9 cellular contexts compared by ENCODE assay signal in genomic region chr1:51583532-51583931, GRCh38. TPM values are rescaled to one million over a fixed set of nuclear protein-coding genes. Genes with fewer than 3 reads are reported as not detected.
DNase-seq lines count a peak whose midpoint lies in the region; FAIRE-seq and TF ChIP-seq lines count a peak whose summit lies in the region.
"Had no signal": no experiment of that assay in that cellular context is flagged by ENCODE, and none has a peak within 500 bp of the region (broad histone marks: within the 10 kb centered on the region; RNA-seq: fewer than 3 reads in every experiment).

No MANE protein-coding gene starts in this region.

- H3K27ac ChIP-seq in vagina (no peak overlapping the region), WERI-Rb-1 (no peak overlapping the region)

- no peaks in the 10 kb centered on the region for H3K36me3 ChIP-seq in bronchial epithelial cell (ENCODE audit: control insufficient read depth, insufficient read depth, low read length)
- H3K36me3 ChIP-seq in vagina = no peaks in the 10 kb centered on the region
- H3K36me3 ChIP-seq in WERI-Rb-1 = no peaks in the 10 kb centered on the region

- intact Hi-C loops in vagina (cut with DNase I) = no loop called here

- TF ChIP-seq CTCF in bronchial epithelial cell (IDR thresholded peaks at IDR 0.05; ENCODE audit: insufficient read depth, low read length, severe bottlenecking) (no peak), vagina (IDR thresholded peaks at IDR 0.05) (no peak), WERI-Rb-1 (IDR thresholded peaks at IDR 0.05; ENCODE audit: low read depth, low read length) (no peak)

- H3K9me3 ChIP-seq in vagina (no peaks in the 10 kb centered on the region), WERI-Rb-1 (ENCODE audit: severe bottlenecking) (no peaks in the 10 kb centered on the region)

- peak; percentile 80 for DNase-seq in GM03348 (ENCODE audit: low spot score)
- DNase-seq in bronchial epithelial cell (ENCODE audit: low read depth) = peak; percentile 17
- DNase-seq in iris pigment epithelial cell (ENCODE audit: low read depth) = peak; percentile 31
- DNase-seq in skeletal muscle cell (ENCODE audit: low read depth) = peak; percentile 66
- no peak for DNase-seq in Kasumi-1 (lab: John Stamatoyannopoulos, UW)
- DNase-seq in vagina (ENCODE audit: extremely low spot score in 2 of 2) = no peak
- no peak for DNase-seq in WERI-Rb-1
- no peak for DNase-seq in GF-D8 (lab: John Stamatoyannopoulos, UW)
- DNase-seq: naive thymus-derived CD4-positive, alpha-beta T cell had no signal

- H3K4me3 ChIP-seq in bronchial epithelial cell (ENCODE audit: low read depth, low read length) (no peak overlapping the region), skeletal muscle cell (ENCODE audit: low read depth, low read length) (no peak overlapping the region), vagina (no peak overlapping the region), WERI-Rb-1 (ENCODE audit: low read depth, low read length) (no peak overlapping the region)

- no peak for TF ChIP-seq POLR2A in vagina (IDR thresholded peaks at IDR 0.05)

- FAIRE-seq in bronchial epithelial cell (lab: Jason Lieb, UNC) = no peak

- H3K27me3 ChIP-seq in bronchial epithelial cell (ENCODE audit: control insufficient read depth, insufficient read depth, low read length) (no peaks in the 10 kb centered on the region), vagina (no peaks in the 10 kb centered on the region), WERI-Rb-1 (ENCODE audit: insufficient read depth, low read depth, severe bottlenecking) (no peaks in the 10 kb centered on the region)

- no peaks in the 10 kb centered on the region for H3K4me1 ChIP-seq in vagina

RNA-seq across cellular contexts. Expression of gene OSBPL9, which starts 33.4 kb away (rescaled TPM):
- total RNA-seq in bronchial epithelial cell = 66.4 and 69.8 TPM in 2 replicates
- total RNA-seq in vagina = 72.2 TPM

Comparison
In these comparisons a context has a peak if more than half of its experiments do, and no peak if none do; other contexts are left out.
1. DNase-seq: peak in GM03348 (single experiment), bronchial epithelial cell (single experiment), iris pigment epithelial cell (single experiment) and skeletal muscle cell (single experiment); none in Kasumi-1 (0 of 2), vagina (0 of 2), WERI-Rb-1 (single experiment) and GF-D8 (single experiment).